Comparison of ENCODE assay signal across 9 cellular contexts in the genomic region with DNA sequence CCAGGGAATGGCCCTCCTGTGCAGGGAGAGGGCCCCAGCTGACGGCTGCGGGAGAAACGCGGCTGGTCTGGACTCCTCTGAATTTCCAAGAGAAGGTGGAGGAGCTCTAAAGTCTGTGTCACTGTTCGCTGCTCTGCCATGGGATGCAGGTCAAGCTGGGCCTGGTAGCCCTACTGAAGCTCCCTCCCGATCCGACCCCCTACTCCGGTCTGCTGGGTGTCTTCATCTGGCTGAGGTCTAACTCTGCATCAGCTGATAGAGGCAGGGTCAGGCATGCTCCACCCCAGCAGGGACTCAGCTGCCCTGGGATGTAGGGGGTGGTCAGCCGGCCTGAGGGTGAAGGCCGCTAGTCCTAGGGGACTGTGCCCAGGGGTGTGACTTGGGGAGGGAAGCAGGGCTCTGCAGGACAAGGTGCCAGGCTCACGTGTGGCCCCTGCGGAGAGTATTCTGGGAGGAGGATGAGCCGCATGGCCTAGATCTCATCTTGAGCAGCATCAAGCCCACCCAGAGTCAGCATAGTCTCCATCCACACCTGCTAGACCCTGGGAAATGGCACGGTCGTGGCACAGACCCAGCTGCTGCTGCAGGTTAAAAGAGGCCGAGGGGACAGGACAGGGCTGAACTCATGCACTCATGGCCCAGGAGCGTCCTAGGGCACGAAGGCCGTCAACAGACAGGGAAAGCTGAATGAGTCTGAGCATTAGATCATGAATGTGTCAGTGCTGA. TPM values are rescaled to one million over a fixed set of nuclear protein-coding genes. Genes with fewer than 3 reads are reported as not detected.
DNase-seq lines count a peak whose midpoint lies in the region; ATAC-seq, FAIRE-seq and TF ChIP-seq lines count a peak whose summit lies in the region.
"Had no signal": no experiment of that assay in that cellular context is flagged by ENCODE, and none has a peak within 500 bp of the region (broad histone marks: within the 10 kb centered on the region; RNA-seq: fewer than 3 reads in every experiment).

No MANE protein-coding gene starts in this region.

- H3K27me3 ChIP-seq in HAP-1 (ENCODE audit: low read depth), result no peaks in the 10 kb centered on the region
- H3K27me3 ChIP-seq in astrocyte (ENCODE audit: insufficient read depth, low read length), result no peaks in the 10 kb centered on the region
- H3K27me3 ChIP-seq in iPS-20b (ENCODE audit: insufficient read depth, low read length), result peaks cover 12% of the 10 kb centered on the region
- H3K27me3 ChIP-seq in skeletal muscle tissue (ENCODE audit: control insufficient read depth in 3 of 3, insufficient read depth in 3 of 3, low read length in 3 of 3), result no peaks in the 10 kb centered on the region
- no peaks in the 10 kb centered on the region for H3K27me3 ChIP-seq in small intestine (ENCODE audit: control insufficient read depth in 2 of 2, insufficient read depth in 2 of 2, low read length in 2 of 2)

- H2AFZ ChIP-seq in astrocyte (ENCODE audit: low read depth, low read length), result no peak overlapping the region

- in situ Hi-C loops in HAP-1 (cut with MboI; ENCODE audit: low sequenced_read_pairs), result no loop called here

- FAIRE-seq in astrocyte (lab: Jason Lieb, UNC), result no peak
- no peak for FAIRE-seq in small intestine (lab: Jason Lieb, UNC)

- H3K9me3 ChIP-seq in HAP-1 (no peaks in the 10 kb centered on the region), astrocyte (ENCODE audit: insufficient read depth, low read depth, low read length) (no peaks in the 10 kb centered on the region), iPS-20b (ENCODE audit: insufficient read depth, low read depth, low read length) (no peaks in the 10 kb centered on the region), skeletal muscle tissue (ENCODE audit: control insufficient read depth in 3 of 3, low read length in 3 of 3) (no peaks in the 10 kb centered on the region), small intestine (ENCODE audit: control insufficient read depth, low read depth) (no peaks in the 10 kb centered on the region)

- H3K79me2 ChIP-seq in astrocyte (ENCODE audit: insufficient read depth, low read length), result peaks cover 28% of the 10 kb centered on the region

- no peaks in the 10 kb centered on the region for H3K27me3 Mint-ChIP-seq in astrocyte (ENCODE audit: low read depth, unreplicated experiment)
- peaks cover 22% of the 10 kb centered on the region for H3K27me3 Mint-ChIP-seq in activated CD4-positive, alpha-beta memory T cell treated with anti-CD3 and anti-CD28 coated beads, Interleukin-2, amount 10 ng/mL, durations not matched to agents 7 days and 5 days

- H3K27ac ChIP-seq in astrocyte (ENCODE audit: low read depth, low read length) (no peak overlapping the region), iPS-20b (ENCODE audit: low read length) (no peak overlapping the region), skeletal muscle tissue (ENCODE audit: low read depth, low read length) (peak overlapping the region; percentile 61), small intestine (ENCODE audit: low read depth in 1 of 2, low read length in 1 of 2) (peak overlapping the region in 1 of 2 donors; percentile 98)

- POLR2A ChIA-PET in activated CD4-positive, alpha-beta memory T cell treated with anti-CD3 and anti-CD28 coated beads, Interleukin-2, amount 10 ng/mL, durations not matched to agents 7 days and 5 days (lab: Charles Lee), result no interaction called here

- TF ChIP-seq CTCF in astrocyte (IDR thresholded peaks at IDR 0.05; ENCODE audit: insufficient read depth, low read depth, low read length), result no peak

- peak overlapping the region; percentile 93 for H3K4me3 Mint-ChIP-seq in astrocyte (ENCODE audit: unreplicated experiment)
- H3K4me3 Mint-ChIP-seq in activated CD4-positive, alpha-beta memory T cell treated with anti-CD3 and anti-CD28 coated beads, Interleukin-2, amount 10 ng/mL, durations not matched to agents 7 days and 5 days, result no peak overlapping the region

- peaks cover 15% of the 10 kb centered on the region for H3K36me3 Mint-ChIP-seq in astrocyte (ENCODE audit: low read depth, unreplicated experiment)
- H3K36me3 Mint-ChIP-seq in activated CD4-positive, alpha-beta memory T cell treated with anti-CD3 and anti-CD28 coated beads, Interleukin-2, amount 10 ng/mL, durations not matched to agents 7 days and 5 days (ENCODE audit: low read depth), result no peaks in the 10 kb centered on the region
- H3K36me3 Mint-ChIP-seq: activated naive CD4-positive, alpha-beta T cell treated with anti-CD3 and anti-CD28 coated beads, Interleukin-2, amount 10 ng/mL, durations not matched to agents 7 days and 5 days had no signal

- CTCF ChIA-PET in activated CD4-positive, alpha-beta memory T cell treated with anti-CD3 and anti-CD28 coated beads, Interleukin-2, amount 10 ng/mL, durations not matched to agents 7 days and 5 days (lab: Charles Lee), result no interaction called here

- peak overlapping the region; percentile 53 for H3K4me3 ChIP-seq in HAP-1
- H3K4me3 ChIP-seq in astrocyte (ENCODE audit: insufficient read depth, low read depth, low read length), result peak overlapping the region; percentile 69
- H3K4me3 ChIP-seq in iPS-20b (ENCODE audit: low read length), result peak overlapping the region; percentile 75
- H3K4me3 ChIP-seq in skeletal muscle tissue (ENCODE audit: low read length in 3 of 3), result peak overlapping the region; percentile 80 to 91 (median 86)
- H3K4me3 ChIP-seq in small intestine (ENCODE audit: low read depth in 1 of 2, low read length in 2 of 2), result peak overlapping the region in 1 of 2 donors; percentile 83

- peak overlapping the region; percentile 83 for H3K27ac Mint-ChIP-seq in astrocyte (ENCODE audit: unreplicated experiment)
- no peak overlapping the region for H3K27ac Mint-ChIP-seq in activated CD4-positive, alpha-beta memory T cell treated with anti-CD3 and anti-CD28 coated beads, Interleukin-2, amount 10 ng/mL, durations not matched to agents 7 days and 5 days
- H3K27ac Mint-ChIP-seq: activated naive CD4-positive, alpha-beta T cell treated with anti-CD3 and anti-CD28 coated beads, Interleukin-2, amount 10 ng/mL, durations not matched to agents 7 days and 5 days had no signal

- no peaks in the 10 kb centered on the region for H3K9me3 Mint-ChIP-seq in astrocyte (ENCODE audit: unreplicated experiment)
- H3K9me3 Mint-ChIP-seq in activated CD4-positive, alpha-beta memory T cell treated with anti-CD3 and anti-CD28 coated beads, Interleukin-2, amount 10 ng/mL, durations not matched to agents 7 days and 5 days, result no peaks in the 10 kb centered on the region
- H3K9me3 Mint-ChIP-seq: activated naive CD4-positive, alpha-beta T cell treated with anti-CD3 and anti-CD28 coated beads, Interleukin-2, amount 10 ng/mL, durations not matched to agents 7 days and 5 days had no signal

- H4K20me1 ChIP-seq in astrocyte (ENCODE audit: insufficient read depth, low read length), result peaks cover 28% of the 10 kb centered on the region

- ATAC-seq in HG02981 (IDR thresholded peaks at IDR 0.05; ENCODE audit: unreplicated experiment), result no peak

- peaks cover 21% of the 10 kb centered on the region for H3K4me1 Mint-ChIP-seq in astrocyte (ENCODE audit: low read depth, unreplicated experiment)
- H3K4me1 Mint-ChIP-seq in activated CD4-positive, alpha-beta memory T cell treated with anti-CD3 and anti-CD28 coated beads, Interleukin-2, amount 10 ng/mL, durations not matched to agents 7 days and 5 days, result peaks cover 3% of the 10 kb centered on the region

- H3K9ac ChIP-seq in astrocyte (ENCODE audit: low read length), result peak overlapping the region; percentile 89
- H3K9ac ChIP-seq in iPS-20b (ENCODE audit: low read depth, low read length), result no peak overlapping the region; the same call in 1 of the 2 replicates
- H3K9ac ChIP-seq in skeletal muscle tissue (ENCODE audit: low read depth in 1 of 3, low read length in 3 of 3), result peak overlapping the region; percentile 83 to 96 (median 92)

- H3K4me1 ChIP-seq in HAP-1 (no peaks in the 10 kb centered on the region), astrocyte (ENCODE audit: insufficient read depth, low read length) (peaks cover 14% of the 10 kb centered on the region), iPS-20b (ENCODE audit: insufficient read depth, low read length) (no peaks in the 10 kb centered on the region), skeletal muscle tissue (ENCODE audit: control insufficient read depth in 3 of 3, insufficient read depth in 3 of 3, low read length in 3 of 3) (peaks cover 61 to 72% (median 68%) of the 10 kb centered on the region in 3 donors), small intestine (ENCODE audit: control insufficient read depth in 2 of 2, insufficient read depth in 1 of 2, low read depth in 1 of 2, low read length in 1 of 2) (peaks cover 3 to 5% of the 10 kb centered on the region in 2 donors)

- peaks cover 5% of the 10 kb centered on the region; the same call in 1 of the 2 replicates for H3K36me3 ChIP-seq in HAP-1 (replicated peaks)
- no peaks in the 10 kb centered on the region for H3K36me3 ChIP-seq in astrocyte (ENCODE audit: insufficient read depth, low read length)
- no peaks in the 10 kb centered on the region for H3K36me3 ChIP-seq in iPS-20b (ENCODE audit: insufficient read depth, low read depth, low read length)
- peaks cover 15 to 23% (median 18%) of the 10 kb centered on the region in 3 donors for H3K36me3 ChIP-seq in skeletal muscle tissue (ENCODE audit: control insufficient read depth in 3 of 3, insufficient read depth in 3 of 3, low read length in 3 of 3)
- H3K36me3 ChIP-seq in small intestine (ENCODE audit: control insufficient read depth in 2 of 2, insufficient read depth in 2 of 2, low read length in 2 of 2), result peaks cover 0 to 13% of the 10 kb centered on the region in 2 donors

- WGBS in small intestine, 3 donors, result 44 to 68% (median 49%) methylated on average over 19 of the region's 19 CpGs

- DNase-seq in HAP-1 (ENCODE audit: low spot score in 2 of 2), result no peak
- DNase-seq in astrocyte (ENCODE audit: low read depth), result no peak
- DNase-seq in SHP77 treated with DMSO at 0.1 percent for 48 hours (lab: John Stamatoyannopoulos, UW), result no peak
- no peak for DNase-seq in activated CD4-positive, alpha-beta memory T cell treated with anti-CD3 and anti-CD28 coated beads, Interleukin-2, amount 10 ng/mL, durations not matched to agents 7 days and 5 days
- no peak for DNase-seq in small intestine
- DNase-seq: activated naive CD4-positive, alpha-beta T cell treated with anti-CD3 and anti-CD28 coated beads, Interleukin-2, amount 10 ng/mL, durations not matched to agents 7 days and 5 days had no signal

- peak overlapping the region; percentile 96 for H3K4me2 ChIP-seq in astrocyte (ENCODE audit: low read length)

RNA-seq across cellular contexts. Expression of gene CST3, which starts 1.4 kb away (rescaled TPM):
- total RNA-seq in astrocyte (316 and 355 TPM in 2 replicates), skeletal muscle tissue (50.1 TPM)
- under 1 TPM; 0.55 to 0.76 TPM for total RNA-seq in activated CD4-positive, alpha-beta memory T cell treated with anti-CD3 and anti-CD28 coated beads, Interleukin-2, amount 10 ng/mL, durations not matched to agents 7 days and 5 days
- 100 to 1,000 TPM; 443 to 496 (median 444) TPM for polyA plus RNA-seq in small intestine

RNA-seq across cellular contexts. Expression of gene CST9, which starts 30.6 kb away (rescaled TPM):
- not detected in 2 replicates for total RNA-seq in astrocyte
- total RNA-seq in skeletal muscle tissue, result not detected
- total RNA-seq in activated CD4-positive, alpha-beta memory T cell treated with anti-CD3 and anti-CD28 coated beads, Interleukin-2, amount 10 ng/mL, durations not matched to agents 7 days and 5 days, result not detected
- polyA plus RNA-seq in small intestine, result not detected

RNA-seq across cellular contexts. Expression of gene CST4, which starts 52.5 kb away (rescaled TPM):
- total RNA-seq in astrocyte (not detected in 2 replicates), skeletal muscle tissue (not detected)
- not detected for total RNA-seq in activated CD4-positive, alpha-beta memory T cell treated with anti-CD3 and anti-CD28 coated beads, Interleukin-2, amount 10 ng/mL, durations not matched to agents 7 days and 5 days
- not detected for polyA plus RNA-seq in small intestine

Comparison
In these comparisons a context has a peak if more than half of its experiments do, and no peak if none do; other contexts are left out.
1. RNA of gene CST3, which starts 1.4 kb away (total RNA-seq): 316 to 355 TPM in astrocyte and 50.1 TPM in skeletal muscle tissue (single experiment); 0.55 to 0.76 TPM in activated CD4-positive, alpha-beta memory T cell treated with anti-CD3 and anti-CD28 coated beads, Interleukin-2, amount 10 ng/mL, durations not matched to agents 7 days and 5 days; every median in the first group is over 10 times any median in the second.